In genomic region chr4:76964769-76965168, GRCh38 we compare ENCODE assay signal across 32 cellular contexts.
"Had no signal": no experiment of that assay in that cellular context is flagged by ENCODE, and none has a peak within 500 bp of the region (broad histone marks: within the 10 kb centered on the region; RNA-seq: fewer than 3 reads in every experiment).

No MANE protein-coding gene starts in this region.

- H3K36me3 ChIP-seq: ascending aorta, cardiac muscle cell, esophagus muscularis mucosa, heart right ventricle, left lung, lower lobe of right lung, pancreas, prostate gland, tibial nerve had no signal

- H3K27ac Mint-ChIP-seq: activated naive CD4-positive, alpha-beta T cell treated with anti-CD3 and anti-CD28 coated beads, Interleukin-2, amount 50 U/mL, for 72 hours; brain; dendritic cell treated with granulocyte-macrophage colony-stimulating factor and Interleukin-4, amounts not matched to agents 40 ng/mL and 50 ng/mL, for 4 days; stimulated activated memory B cell treated with anti-CD40 and anti-IgM and Interleukin-4, amounts not matched to agents 10 μg/mL and 1 μg/mL and 100 μg/mL, for 72 hours; T-helper 1 cell treated with Interleukin-12 subunit alpha and Interleukin-12 subunit beta and Interleukin-4 antibody, amounts not matched to agents 30 μg/mL and 1 μg/mL, for 36 hours; WTC11 had no signal

- FAIRE-seq: pancreas, small intestine had no signal

- H3K27ac ChIP-seq: ascending aorta, cardiac muscle cell, esophagus muscularis mucosa, heart right ventricle, left lung, lower lobe of right lung, pancreas, prostate gland, tibial nerve had no signal

- H3K9me3 ChIP-seq: ascending aorta, esophagus muscularis mucosa, heart right ventricle, left lung, lower lobe of right lung, pancreas, prostate gland, tibial nerve had no signal

- H3K27me3 Mint-ChIP-seq: dendritic cell treated with granulocyte-macrophage colony-stimulating factor and Interleukin-4, amounts not matched to agents 40 ng/mL and 50 ng/mL, for 4 days; naive thymus-derived CD8-positive, alpha-beta T cell; stimulated activated memory B cell treated with anti-CD40 and anti-IgM and Interleukin-4, amounts not matched to agents 10 μg/mL and 1 μg/mL and 100 μg/mL, for 72 hours had no signal

- H3K4me3 ChIP-seq: ascending aorta, cardiac muscle cell, esophagus muscularis mucosa, heart right ventricle, left lung, lower lobe of right lung, pancreas, prostate gland, tibial nerve had no signal

- ATAC-seq: activated T-cell treated with anti-CD3 and anti-CD28 coated beads, Interleukin-2, amount 50 U/mL, for 4 hours; heart right ventricle; left lung; lower lobe of right lung; naive thymus-derived CD8-positive, alpha-beta T cell; pancreas; sciatic nerve; stimulated activated memory B cell treated with anti-CD40 and anti-IgM and Interleukin-4, amounts not matched to agents 10 μg/mL and 1 μg/mL and 100 μg/mL, for 72 hours; WTC11 had no signal

- H3K4me1 ChIP-seq: esophagus muscularis mucosa, left lung, prostate gland had no signal

- H3K27me3 ChIP-seq: ascending aorta, cardiac muscle cell, esophagus muscularis mucosa, heart right ventricle, left lung, pancreas, tibial nerve had no signal

- H3K9me3 Mint-ChIP-seq: dendritic cell treated with granulocyte-macrophage colony-stimulating factor and Interleukin-4, amounts not matched to agents 40 ng/mL and 50 ng/mL, for 4 days; stimulated activated memory B cell treated with anti-CD40 and anti-IgM and Interleukin-4, amounts not matched to agents 10 μg/mL and 1 μg/mL and 100 μg/mL, for 72 hours had no signal

- H3K4me3 Mint-ChIP-seq: activated T-cell treated with anti-CD3 and anti-CD28 coated beads, Interleukin-2, amount 50 U/mL, for 4 hours; brain; dendritic cell treated with granulocyte-macrophage colony-stimulating factor and Interleukin-4, amounts not matched to agents 40 ng/mL and 50 ng/mL, for 4 days; naive thymus-derived CD8-positive, alpha-beta T cell; neural crest cell; stimulated activated memory B cell treated with anti-CD40 and anti-IgM and Interleukin-4, amounts not matched to agents 10 μg/mL and 1 μg/mL and 100 μg/mL, for 72 hours; T-helper 1 cell treated with Interleukin-12 subunit alpha and Interleukin-12 subunit beta and Interleukin-4 antibody, amounts not matched to agents 30 μg/mL and 1 μg/mL, for 36 hours; WTC11 had no signal

- DNase-seq: activated CD4-positive, alpha-beta T cell treated with anti-CD3 and anti-CD28 coated beads for 4 hours; activated CD4-positive, alpha-beta T cell treated with anti-CD3 and anti-CD28 coated beads, Interleukin-2, amount 50 U/mL, for 48 hours; activated CD8-positive, alpha-beta memory T cell treated with anti-CD3 and anti-CD28 coated beads, Interleukin-2, amount 50 U/mL, for 48 hours; activated naive CD4-positive, alpha-beta T cell; activated T-cell treated with anti-CD3 and anti-CD28 coated beads, Interleukin-2, amount 50 U/mL, for 4 hours; effector CD4-positive, alpha-beta T cell; foreskin melanocyte; heart right ventricle; kidney glomerular epithelial cell; left lung; lower lobe of right lung; mesenchymal stem cell; naive thymus-derived CD8-positive, alpha-beta T cell; nucleus accumbens; pancreas; retina; small intestine; stimulated activated CD4-positive, alpha-beta T cell treated with anti-CD3 and anti-CD28 coated beads, Interleukin-4, amount 100 ng/mL, for 24 hours; T-helper 9 cell had no signal
